Comparison of ENCODE assay signal across 23 cellular contexts in genomic region chr7:77239471-77239870, GRCh38. TPM values are rescaled to one million over a fixed set of nuclear protein-coding genes. Genes with fewer than 3 reads are reported as not detected.
DNase-seq lines count a peak whose midpoint lies in the region; ATAC-seq, FAIRE-seq and TF ChIP-seq lines count a peak whose summit lies in the region.
"Had no signal": no experiment of that assay in that cellular context is flagged by ENCODE, and none has a peak within 500 bp of the region (broad histone marks: within the 10 kb centered on the region; RNA-seq: fewer than 3 reads in every experiment).

No MANE protein-coding gene starts in this region.

- no peaks in the 10 kb centered on the region for H3K9me3 Mint-ChIP-seq in CD4-positive, CD25-positive, alpha-beta regulatory T cell
- H3K9me3 Mint-ChIP-seq: activated B cell treated with CpG ODN at 0.5 μM for 24 hours; activated T-helper 17 cell treated with anti-CD3 and anti-CD28 coated beads, Interleukin-2, amount 50 U/mL, for 72 hours; natural killer cell had no signal

- peak; percentile 28 to 31 for ATAC-seq in CD4-positive, CD25-positive, alpha-beta regulatory T cell (ENCODE audit: low read depth in 2 of 2)
- ATAC-seq: activated T-helper 17 cell treated with anti-CD3 and anti-CD28 coated beads, Interleukin-2, amount 50 U/mL, for 72 hours; foreskin keratinocyte had no signal

- H3K4me3 ChIP-seq in CD4-positive, CD25-positive, alpha-beta regulatory T cell (ENCODE audit: low read depth, low read length): no peak overlapping the region
- H3K4me3 ChIP-seq in esophagus muscularis mucosa (no peak overlapping the region), BE2C (ENCODE audit: low read depth, low read length) (no peak overlapping the region)
- H3K4me3 ChIP-seq: adrenal gland, stomach had no signal

- no peak overlapping the region for H3K27ac Mint-ChIP-seq in CD4-positive, CD25-positive, alpha-beta regulatory T cell
- H3K27ac Mint-ChIP-seq: activated T-helper 17 cell treated with anti-CD3 and anti-CD28 coated beads, Interleukin-2, amount 50 U/mL, for 72 hours had no signal

- intact Hi-C loops in esophagus muscularis mucosa (cut with DNase I): no loop called here

- TF ChIP-seq CTCF in esophagus muscularis mucosa (IDR thresholded peaks at IDR 0.05): no peak
- no peak for TF ChIP-seq CTCF in BE2C (IDR thresholded peaks at IDR 0.05; ENCODE audit: low read depth, low read length)

- H3K4me1 ChIP-seq in CD4-positive, CD25-positive, alpha-beta regulatory T cell (ENCODE audit: control insufficient read depth, insufficient read depth, low read length, poor library complexity, severe bottlenecking): peaks cover 10% of the 10 kb centered on the region
- H3K4me1 ChIP-seq in esophagus muscularis mucosa (peaks cover 5 to 45% (median 40%) of the 10 kb centered on the region in 4 donors), BE2C (no peaks in the 10 kb centered on the region; the same call in none of the 2 replicates)
- H3K4me1 ChIP-seq: foreskin keratinocyte had no signal

- H3K36me3 ChIP-seq in CD4-positive, CD25-positive, alpha-beta regulatory T cell (ENCODE audit: control insufficient read depth, insufficient read depth, low read length): peaks cover 2% of the 10 kb centered on the region
- H3K36me3 ChIP-seq in esophagus muscularis mucosa (peaks cover 0 to 5% (median 0%) of the 10 kb centered on the region in 4 donors), BE2C (no peaks in the 10 kb centered on the region)
- H3K36me3 ChIP-seq: adrenal gland had no signal

- no peaks in the 10 kb centered on the region for H3K9me3 ChIP-seq in CD4-positive, CD25-positive, alpha-beta regulatory T cell (ENCODE audit: control insufficient read depth in 2 of 2, low read length in 2 of 2)
- H3K9me3 ChIP-seq in esophagus muscularis mucosa: no peaks in the 10 kb centered on the region
- H3K9me3 ChIP-seq in BE2C: no peaks in the 10 kb centered on the region
- H3K9me3 ChIP-seq: adrenal gland, stomach had no signal

- H3K4me1 Mint-ChIP-seq in CD4-positive, CD25-positive, alpha-beta regulatory T cell: peaks cover 0 to 21% (median 12%) of the 10 kb centered on the region in 4 donors

- H3K27ac ChIP-seq in CD4-positive, CD25-positive, alpha-beta regulatory T cell (ENCODE audit: insufficient read depth, low read length, poor library complexity, severe bottlenecking): no peak overlapping the region
- H3K27ac ChIP-seq in esophagus muscularis mucosa (replicated peaks in 1 of 4): peak overlapping the region in 2 of 4 donors; percentile 4 to 37
- H3K27ac ChIP-seq: adrenal gland, foreskin keratinocyte had no signal

- no peak for FAIRE-seq in GM12892 (lab: Jason Lieb, UNC)
- FAIRE-seq: bronchial epithelial cell, H1, islet of Langerhans had no signal

- H3K4me3 Mint-ChIP-seq in CD4-positive, CD25-positive, alpha-beta regulatory T cell: peak overlapping the region in 1 of 4 donors; percentile 6
- H3K4me3 Mint-ChIP-seq: activated B cell treated with CpG ODN at 0.5 μM for 24 hours; activated T-helper 17 cell treated with anti-CD3 and anti-CD28 coated beads, Interleukin-2, amount 50 U/mL, for 72 hours; natural killer cell had no signal

- TF ChIP-seq EP300 in esophagus muscularis mucosa (IDR thresholded peaks at IDR 0.05): no peak

- H3K36me3 Mint-ChIP-seq in CD4-positive, CD25-positive, alpha-beta regulatory T cell: peaks cover 32% of the 10 kb centered on the region
- H3K36me3 Mint-ChIP-seq: natural killer cell had no signal

- H3K27me3 ChIP-seq in CD4-positive, CD25-positive, alpha-beta regulatory T cell (ENCODE audit: control insufficient read depth, insufficient read depth, low read length): no peaks in the 10 kb centered on the region
- H3K27me3 ChIP-seq in esophagus muscularis mucosa (no peaks in the 10 kb centered on the region), BE2C (no peaks in the 10 kb centered on the region; the same call in 1 of the 2 replicates)
- H3K27me3 ChIP-seq: adrenal gland, foreskin keratinocyte, stomach had no signal

- H3K27me3 Mint-ChIP-seq in CD4-positive, CD25-positive, alpha-beta regulatory T cell: no peaks in the 10 kb centered on the region
- H3K27me3 Mint-ChIP-seq: activated B cell treated with CpG ODN at 0.5 μM for 24 hours; activated T-helper 17 cell treated with anti-CD3 and anti-CD28 coated beads, Interleukin-2, amount 50 U/mL, for 72 hours had no signal

- 87% methylated on average over 3 of the region's 3 CpGs for WGBS in esophagus muscularis mucosa

- TF ChIP-seq POLR2A in esophagus muscularis mucosa (IDR thresholded peaks at IDR 0.05; ENCODE audit: low read depth) (no peak), GM12892 (IDR thresholded peaks at IDR 0.05; ENCODE audit: low read depth, low read length) (no peak)

- DNase-seq in CD4-positive, CD25-positive, alpha-beta regulatory T cell: peak in 1 of 3 donors; percentile 57
- peak; percentile 55 to 56 for DNase-seq in Kasumi-1 (lab: John Stamatoyannopoulos, UW)
- DNase-seq in SIG-M5 treated with dmso at 0.1 percent for 504 hours (lab: John Stamatoyannopoulos, UW; ENCODE audit: unreplicated experiment): peak; percentile 49
- DNase-seq in esophagus muscularis mucosa (ENCODE audit: extremely low spot score): peak; percentile 34
- no peak for DNase-seq in OCI-M2 (lab: John Stamatoyannopoulos, UW; ENCODE audit: unreplicated experiment)
- no peak for DNase-seq in NCI-H2171 (lab: John Stamatoyannopoulos, UW)
- no peak for DNase-seq in GM12892 (ENCODE audit: insufficient read length)
- no peak for DNase-seq in BE2C
- DNase-seq: activated B cell treated with CpG ODN at 0.5 μM for 24 hours, adrenal gland, COR-L47, foreskin keratinocyte, natural killer cell, NCI-H187, NCI-H2227 treated with DMSO at 0.1 percent for 48 hours, Right ventricle myocardium superior, stomach had no signal

RNA-seq across cellular contexts. Expression of gene FGL2, which starts 39.9 kb away (rescaled TPM):
- total RNA-seq in CD4-positive, CD25-positive, alpha-beta regulatory T cell: 8.1 TPM
- 10 to 100 TPM in 3 of 4 donors, 1 to 10 TPM in 1; 6.2 to 14.2 (median 10.8) TPM for polyA plus RNA-seq in CD4-positive, CD25-positive, alpha-beta regulatory T cell
- 100 to 1,000 TPM; 217 to 349 (median 305) TPM for total RNA-seq in esophagus muscularis mucosa
- 7.4 TPM for polyA plus RNA-seq in GM12892 (2012; ENCODE audit: missing spikeins)
- polyA plus RNA-seq in BE2C (2012; ENCODE audit: insufficient read depth, insufficient read length, low read depth): not detected
- total RNA-seq: foreskin keratinocyte, H1, HT-29, M059J had no signal
- polyA plus RNA-seq: foreskin keratinocyte, H1 had no signal

Comparison
In these comparisons a context has a peak if more than half of its experiments do, and no peak if none do; other contexts are left out.
1. DNase-seq: peak in Kasumi-1 (2 of 2), SIG-M5 treated with dmso at 0.1 percent for 504 hours (single experiment) and esophagus muscularis mucosa (single experiment); none in OCI-M2 (single experiment), NCI-H2171 (single experiment), GM12892 (single experiment) and BE2C (single experiment).
2. RNA of gene FGL2, which starts 39.9 kb away (total RNA-seq): 217 to 349 TPM in esophagus muscularis mucosa; 8.1 TPM in CD4-positive, CD25-positive, alpha-beta regulatory T cell (single experiment); every median in the first group is over 10 times any median in the second.